ENCODE assay signal across 8 cellular contexts in genomic region chr3:142595951-142596725, GRCh38. TPM values are rescaled to one million over a fixed set of nuclear protein-coding genes. Genes with fewer than 3 reads are reported as not detected.
DNase-seq lines count a peak whose midpoint lies in the region; ATAC-seq and TF ChIP-seq lines count a peak whose summit lies in the region.

A gene with protein sequence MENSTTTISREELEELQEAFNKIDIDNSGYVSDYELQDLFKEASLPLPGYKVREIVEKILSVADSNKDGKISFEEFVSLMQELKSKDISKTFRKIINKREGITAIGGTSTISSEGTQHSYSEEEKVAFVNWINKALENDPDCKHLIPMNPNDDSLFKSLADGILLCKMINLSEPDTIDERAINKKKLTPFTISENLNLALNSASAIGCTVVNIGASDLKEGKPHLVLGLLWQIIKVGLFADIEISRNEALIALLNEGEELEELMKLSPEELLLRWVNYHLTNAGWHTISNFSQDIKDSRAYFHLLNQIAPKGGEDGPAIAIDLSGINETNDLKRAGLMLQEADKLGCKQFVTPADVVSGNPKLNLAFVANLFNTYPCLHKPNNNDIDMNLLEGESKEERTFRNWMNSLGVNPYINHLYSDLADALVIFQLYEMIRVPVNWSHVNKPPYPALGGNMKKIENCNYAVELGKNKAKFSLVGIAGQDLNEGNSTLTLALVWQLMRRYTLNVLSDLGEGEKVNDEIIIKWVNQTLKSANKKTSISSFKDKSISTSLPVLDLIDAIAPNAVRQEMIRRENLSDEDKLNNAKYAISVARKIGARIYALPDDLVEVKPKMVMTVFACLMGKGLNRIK (plus strand): TSS chr3:142596393. CDS start chr3:142664238, 67,845 bp downstream.

- H3K27me3 Mint-ChIP-seq in activated naive CD8-positive, alpha-beta T cell treated with anti-CD3 and anti-CD28 coated beads, Interleukin-2, amount 50 U/mL, for 24 hours = peaks cover 3% of the 10 kb centered on the region

- H3K4me1 Mint-ChIP-seq in activated naive CD8-positive, alpha-beta T cell treated with anti-CD3 and anti-CD28 coated beads, Interleukin-2, amount 50 U/mL, for 24 hours = peaks cover 15% of the 10 kb centered on the region

- H3K27ac ChIP-seq in SU-DHL-6 (ENCODE audit: low read depth, low read length) = no peak within 1 kb of the TSS; the same call in 1 of the 2 replicates
- H3K27ac ChIP-seq in heart right ventricle = peak within 1 kb of the TSS in 9 of 10 donors; percentile 54 to 68 (median 63)

- H3K4me3 ChIP-seq in GM12865 (ENCODE audit: low read depth, low read length) = peak within 1 kb of the TSS; percentile 62
- H3K4me3 ChIP-seq in SU-DHL-6 (ENCODE audit: insufficient read depth, low read length, poor library complexity, severe bottlenecking) = peak within 1 kb of the TSS; percentile 92
- H3K4me3 ChIP-seq in heart right ventricle = peak within 1 kb of the TSS; percentile 52 to 82 (median 74)

- H3K36me3 ChIP-seq in SU-DHL-6 (ENCODE audit: low read length) (no peaks in the 10 kb centered on the region), heart right ventricle (no peaks in the 10 kb centered on the region)

- H3K27me3 ChIP-seq in SU-DHL-6 (ENCODE audit: low read length) = no peaks in the 10 kb centered on the region
- H3K27me3 ChIP-seq in heart right ventricle = no peaks in the 10 kb centered on the region

- no peaks in the 10 kb centered on the region for H4K20me1 ChIP-seq in SU-DHL-6 (ENCODE audit: low read depth, low read length)

- peak within 1 kb of the TSS; percentile 95 for H2AFZ ChIP-seq in SU-DHL-6 (ENCODE audit: low read depth, low read length, severe bottlenecking)

- intact Hi-C loops in heart right ventricle (cut with DNase I) = loop anchor here in 8 of 10 donors (5.0 to 10.0 kb wide), 7 partner anchors 129 to 421 kb away; partner anchors contain the start of gene TRPC1 (in 2 of the 8)
- intact Hi-C loops in posterior vena cava (cut with DNase I) = no loop called here

- H3K9me3 Mint-ChIP-seq in activated naive CD8-positive, alpha-beta T cell treated with anti-CD3 and anti-CD28 coated beads, Interleukin-2, amount 50 U/mL, for 24 hours = no peaks in the 10 kb centered on the region

- H3K4me1 ChIP-seq in heart right ventricle = peaks cover 0 to 17% (median 4%) of the 10 kb centered on the region in 9 donors

- no peaks in the 10 kb centered on the region for H3K36me3 Mint-ChIP-seq in activated naive CD8-positive, alpha-beta T cell treated with anti-CD3 and anti-CD28 coated beads, Interleukin-2, amount 50 U/mL, for 24 hours (ENCODE audit: low read depth)

- H3F3A ChIP-seq in SU-DHL-6 (ENCODE audit: insufficient read depth) = peaks cover 4% of the 10 kb centered on the region; the same call in 1 of the 2 replicates

- H3K4me3 Mint-ChIP-seq in activated naive CD8-positive, alpha-beta T cell treated with anti-CD3 and anti-CD28 coated beads, Interleukin-2, amount 50 U/mL, for 24 hours = peak within 1 kb of the TSS; percentile 92

- no peaks in the 10 kb centered on the region for H3K9me2 ChIP-seq in SU-DHL-6 (replicated peaks; ENCODE audit: insufficient read depth, low read length)

- DNase-seq in GM12865 (ENCODE audit: low read depth) (peak; percentile 88), NCI-H1105 (lab: John Stamatoyannopoulos, UW) (peak; percentile 96), heart right ventricle (peak; percentile 75 to 87), posterior vena cava (ENCODE audit: low spot score) (peak; percentile 92), ureter (ENCODE audit: low spot score) (peak; percentile 89)
- peak; percentile 87 for DNase-seq in activated naive CD8-positive, alpha-beta T cell treated with anti-CD3 and anti-CD28 coated beads, Interleukin-2, amount 50 U/mL, for 24 hours

- peak; percentile 79 for ATAC-seq in HG02623 (IDR thresholded peaks at IDR 0.05; ENCODE audit: unreplicated experiment)
- peak; percentile 85 for ATAC-seq in activated naive CD8-positive, alpha-beta T cell treated with anti-CD3 and anti-CD28 coated beads, Interleukin-2, amount 50 U/mL, for 24 hours
- ATAC-seq in heart right ventricle = peak; percentile 92 to 97 (median 96)

- H3K27ac Mint-ChIP-seq in activated naive CD8-positive, alpha-beta T cell treated with anti-CD3 and anti-CD28 coated beads, Interleukin-2, amount 50 U/mL, for 24 hours = peak within 1 kb of the TSS; percentile 75

- peak within 1 kb of the TSS; percentile 69 for H3K9ac ChIP-seq in SU-DHL-6 (ENCODE audit: low read length)

- H3K79me2 ChIP-seq in SU-DHL-6 (ENCODE audit: insufficient read depth, low read length) = peaks cover 30% of the 10 kb centered on the region

- no peak for TF ChIP-seq CTCF in GM12865 (IDR thresholded peaks at IDR 0.05; ENCODE audit: insufficient read depth, low read depth, low read length, missing control alignments)
- no peak for TF ChIP-seq CTCF in SU-DHL-6 (IDR thresholded peaks at IDR 0.05; ENCODE audit: insufficient read depth, low read length, poor library complexity, severe bottlenecking)
- TF ChIP-seq CTCF in heart right ventricle (IDR thresholded peaks at IDR 0.05) = peak in 1 of 9 donors; percentile 7

- 0 to 1% methylated on average over 56 of the region's 56 CpGs for whole genome bisulfite sequencing in heart right ventricle, 2 donors

- H3K9me3 ChIP-seq in SU-DHL-6 (ENCODE audit: insufficient read depth, low read length) = no peaks in the 10 kb centered on the region
- H3K9me3 ChIP-seq in heart right ventricle = no peaks in the 10 kb centered on the region

- H3K4me2 ChIP-seq in SU-DHL-6 (ENCODE audit: low read depth, low read length, poor library complexity, severe bottlenecking) = peak within 1 kb of the TSS; percentile 84

RNA-seq across cellular contexts. Expression of the gene that starts here (rescaled TPM):
- total RNA-seq in heart right ventricle (1 to 10 TPM; 1.0 to 2.7 (median 1.8) TPM), posterior vena cava (under 1 TPM in 1 of 2 donors, not detected in 1; 0.86 TPM), ureter (70.5 TPM)
- under 1 TPM; 0.72 to 0.73 TPM for polyA plus RNA-seq in heart right ventricle

Comparison
In these comparisons a context has a peak if more than half of its experiments do, and no peak if none do; other contexts are left out.
1. RNA of the gene that starts here (total RNA-seq): 70.5 TPM in ureter (single experiment); 1.0 to 2.7 TPM in heart right ventricle and 0.86 TPM in posterior vena cava; every median in the first group is over 10 times any median in the second.
2. Peak in DNase-seq in posterior vena cava; RNA of the gene not detected or under 1 TPM.
3. intact Hi-C loops: an anchor here in heart right ventricle (5.0 to 10.0 kb wide); none called in posterior vena cava.
4. Peak in every context shown above with its lines, with median percentiles within 50 percentile points of each other: DNase-seq, H3K4me3 ChIP-seq and ATAC-seq.